Comparison of ENCODE assay signal across 19 cellular contexts in the genomic region with DNA sequence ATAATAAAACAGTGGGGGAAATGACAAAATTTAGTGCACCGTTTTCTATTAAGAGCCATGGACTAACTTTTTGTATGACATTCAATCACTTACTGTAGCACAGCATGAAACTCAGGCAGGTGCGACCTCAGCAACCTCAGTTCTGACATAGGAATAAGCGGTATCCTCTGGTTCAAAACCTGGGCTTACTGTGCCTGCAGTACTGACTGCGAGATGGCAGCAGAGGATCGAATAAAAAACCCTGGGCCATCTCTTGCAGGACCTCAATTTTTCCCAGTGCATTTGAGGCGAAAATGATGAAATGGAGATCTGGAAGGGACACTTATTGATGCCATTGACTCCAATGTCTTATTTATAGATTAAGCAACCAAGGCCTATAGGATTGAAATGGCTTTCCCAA.
DNase-seq lines count a peak whose midpoint lies in the region; TF ChIP-seq lines count a peak whose summit lies in the region.
"Had no signal": no experiment of that assay in that cellular context is flagged by ENCODE, and none has a peak within 500 bp of the region (broad histone marks: within the 10 kb centered on the region; RNA-seq: fewer than 3 reads in every experiment).

No MANE protein-coding gene starts in this region.

- H3K9me3 Mint-ChIP-seq in endodermal cell: peaks cover 7% of the 10 kb centered on the region
- H3K9me3 Mint-ChIP-seq in mesothelial cell of epicardium: peaks cover 6% of the 10 kb centered on the region

- no peaks in the 10 kb centered on the region for H3K4me1 ChIP-seq in endodermal cell (ENCODE audit: control insufficient read depth, insufficient read depth, low read length)
- H3K4me1 ChIP-seq: Caco-2 had no signal

- 89 to 96% methylated on average over 6 of the region's 6 CpGs for WGBS in endodermal cell (ENCODE audit: insufficient coverage in 1 of 2, insufficient read length in 1 of 2), 2 experiments

- H3K36me3 ChIP-seq in GM06990 (ENCODE audit: control insufficient read depth, insufficient read depth, low read length): no peaks in the 10 kb centered on the region
- no peaks in the 10 kb centered on the region for H3K36me3 ChIP-seq in H7 (replicated peaks; ENCODE audit: control insufficient read depth, insufficient read depth, low read length)
- H3K36me3 ChIP-seq in endodermal cell (ENCODE audit: control insufficient read depth, insufficient read depth, low read length): no peaks in the 10 kb centered on the region

- H3K36me3 Mint-ChIP-seq in endodermal cell (ENCODE audit: low read depth): no peaks in the 10 kb centered on the region
- H3K36me3 Mint-ChIP-seq in mesothelial cell of epicardium: peaks cover 1% of the 10 kb centered on the region
- H3K36me3 Mint-ChIP-seq: CD4-positive, CD25-positive, alpha-beta regulatory T cell had no signal

- H3K27me3 ChIP-seq in GM06990 (replicated peaks; ENCODE audit: control insufficient read depth, insufficient read depth, low read length): no peaks in the 10 kb centered on the region
- no peaks in the 10 kb centered on the region for H3K27me3 ChIP-seq in H7 (ENCODE audit: control insufficient read depth, insufficient read depth, low read length)
- no peaks in the 10 kb centered on the region for H3K27me3 ChIP-seq in endodermal cell (ENCODE audit: control insufficient read depth, insufficient read depth, low read length, poor library complexity, severe bottlenecking)

- TF ChIP-seq CTCF in GM06990 (IDR thresholded peaks at IDR 0.05; ENCODE audit: insufficient read depth, low read length, poor library complexity, severe bottlenecking): peak; percentile 10
- peak; percentile 45 for TF ChIP-seq CTCF in endodermal cell (conservative IDR thresholded peaks at IDR 0.05)
- TF ChIP-seq CTCF in mesothelial cell of epicardium (IDR thresholded peaks at IDR 0.05; ENCODE audit: unreplicated experiment): no peak

- H3K4me1 Mint-ChIP-seq in endodermal cell (no peaks in the 10 kb centered on the region), mesothelial cell of epicardium (no peaks in the 10 kb centered on the region)

- H3K9me3 ChIP-seq in endodermal cell (ENCODE audit: control insufficient read depth, low read length): peaks cover 8% of the 10 kb centered on the region
- H3K9me3 ChIP-seq: Caco-2 had no signal

- no peak overlapping the region for H3K4me3 ChIP-seq in GM06990 (replicated peaks; ENCODE audit: low read depth, low read length)
- H3K4me3 ChIP-seq in H7 (ENCODE audit: insufficient read depth, low read depth, low read length): no peak overlapping the region
- H3K4me3 ChIP-seq in endodermal cell (ENCODE audit: low read length): no peak overlapping the region

- no peak overlapping the region for H3K27ac Mint-ChIP-seq in endodermal cell
- H3K27ac Mint-ChIP-seq in mesothelial cell of epicardium: no peak overlapping the region
- H3K27ac Mint-ChIP-seq: CD4-positive, CD25-positive, alpha-beta regulatory T cell had no signal

- H3K27ac ChIP-seq in endodermal cell (ENCODE audit: low read depth, low read length): no peak overlapping the region
- H3K27ac ChIP-seq: HL-60, RWPE1 had no signal

- H3K27me3 Mint-ChIP-seq in endodermal cell (ENCODE audit: insufficient read depth) (peaks cover 15% of the 10 kb centered on the region), mesothelial cell of epicardium (ENCODE audit: low read depth) (no peaks in the 10 kb centered on the region)
- H3K27me3 Mint-ChIP-seq: CD4-positive, CD25-positive, alpha-beta regulatory T cell had no signal

- H3K4me3 Mint-ChIP-seq in endodermal cell (no peak overlapping the region), mesothelial cell of epicardium (no peak overlapping the region)
- H3K4me3 Mint-ChIP-seq: CD4-positive, CD25-positive, alpha-beta regulatory T cell had no signal

- no peak overlapping the region for H3K9ac ChIP-seq in endodermal cell (ENCODE audit: extremely low read depth, low read length, poor library complexity, severe bottlenecking)

- DNase-seq in GM06990 (ENCODE audit: extremely low read depth, insufficient read length) (no peak), H7 (peak; percentile 18), NCI-H146 treated with DMSO at 0.1 percent for 48 hours (lab: John Stamatoyannopoulos, UW; ENCODE audit: unreplicated experiment) (peak; percentile 60), endodermal cell (no peak), mesothelial cell of epicardium (ENCODE audit: low spot score in 2 of 2, unreplicated experiment in 2 of 2) (no peak), NCI-H1930 (lab: John Stamatoyannopoulos, UW) (no peak), GOT3 (lab: John Stamatoyannopoulos, UW) (no peak)
- DNase-seq: CD4-positive, CD25-positive, alpha-beta regulatory T cell; DMS153; HCEC 1CT; NCI-H1436; NCI-H345; NCI-H526; NK-92 treated with Interleukin-12 subunit alpha and Interleukin-12 subunit beta, amount 100 ng/mL, for 24 hours; OCI-M1; T-helper 2 cell had no signal

Comparison
In these comparisons a context has a peak if more than half of its experiments do, and no peak if none do; other contexts are left out.
1. DNase-seq: peak in H7 (single experiment) and NCI-H146 treated with DMSO at 0.1 percent for 48 hours (single experiment); none in GM06990 (single experiment), endodermal cell (single experiment), mesothelial cell of epicardium (0 of 2), NCI-H1930 (0 of 2) and GOT3 (single experiment).